Comparison of ENCODE assay signal across 8 cellular contexts in genomic region chr2:10079931-10080535, GRCh38. TPM values are rescaled to one million over a fixed set of nuclear protein-coding genes. Genes with fewer than 3 reads are reported as not detected.
DNase-seq lines count a peak whose midpoint lies in the region; ATAC-seq and TF ChIP-seq lines count a peak whose summit lies in the region.

A gene with protein sequence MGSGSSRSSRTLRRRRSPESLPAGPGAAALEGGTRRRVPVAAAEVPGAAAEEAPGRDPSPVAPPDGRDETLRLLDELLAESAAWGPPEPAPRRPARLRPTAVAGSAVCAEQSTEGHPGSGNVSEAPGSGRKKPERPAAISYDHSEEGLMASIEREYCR (minus strand): TSS chr2:10080411. CDS start chr2:10080223, 188 bp downstream.

- no peaks in the 10 kb centered on the region for H3K36me3 ChIP-seq in adipocyte (ENCODE audit: control insufficient read depth, insufficient read depth, low read length, severe bottlenecking)
- H3K36me3 ChIP-seq in smooth muscle cell (ENCODE audit: low read depth): no peaks in the 10 kb centered on the region

- H3K79me2 ChIP-seq in smooth muscle cell (ENCODE audit: low read depth): no peaks in the 10 kb centered on the region

- WGBS in smooth muscle cell (ENCODE audit: low lambda C conversion rate): 0% methylated on average over 6 of the region's 88 CpGs

- peaks cover 1% of the 10 kb centered on the region for H3K9me3 ChIP-seq in adipocyte (ENCODE audit: control insufficient read depth, low read length)
- no peaks in the 10 kb centered on the region for H3K9me3 ChIP-seq in smooth muscle cell (replicated peaks; ENCODE audit: low read depth)

- H4K20me1 ChIP-seq in smooth muscle cell (ENCODE audit: low read depth): no peaks in the 10 kb centered on the region

- H3K9ac ChIP-seq in adipocyte (ENCODE audit: low read length) (peak within 1 kb of the TSS; percentile 2), smooth muscle cell (ENCODE audit: low read depth) (no peak within 1 kb of the TSS)

- peak; percentile 3 for TF ChIP-seq CTCF in smooth muscle cell (IDR thresholded peaks at IDR 0.05; ENCODE audit: borderline replicate concordance, insufficient read depth, poor library complexity, severe bottlenecking)

- H2AFZ ChIP-seq in smooth muscle cell (ENCODE audit: low read depth): peak within 1 kb of the TSS; percentile 78

- peaks cover 8% of the 10 kb centered on the region for H3F3A ChIP-seq in smooth muscle cell (ENCODE audit: low read depth)

- H3K4me3 ChIP-seq in adipocyte (ENCODE audit: low read length) (peak within 1 kb of the TSS; percentile 74), iPS-11a (ENCODE audit: low read depth, low read length) (peak within 1 kb of the TSS; percentile 37), smooth muscle cell (peak within 1 kb of the TSS; percentile 74)

- peak; percentile 36 for ATAC-seq in GM18502 (IDR thresholded peaks at IDR 0.05; ENCODE audit: poor library complexity, unreplicated experiment)
- peak; percentile 31 for ATAC-seq in HG03442 (IDR thresholded peaks at IDR 0.05; ENCODE audit: unreplicated experiment)

- peaks cover 53% of the 10 kb centered on the region for H3K27me3 ChIP-seq in adipocyte (replicated peaks; ENCODE audit: control insufficient read depth, insufficient read depth, low read length)
- H3K27me3 ChIP-seq in smooth muscle cell (ENCODE audit: low read depth): peaks cover 50% of the 10 kb centered on the region

- peak; percentile 59 for DNase-seq in AG08395 (ENCODE audit: low spot score)
- peak; percentile 67 for DNase-seq in adipocyte (ENCODE audit: low read depth)
- peak; percentile 42 for DNase-seq in smooth muscle cell (lab: John Stamatoyannopoulos, UW; ENCODE audit: unreplicated experiment)
- no peak for DNase-seq in activated effector memory CD4-positive, alpha-beta T cell treated with anti-CD3 and anti-CD28 coated beads, Interleukin-2, amount 50 U/mL, for 16 hours
- no peak for DNase-seq in midbrain (lab: John Stamatoyannopoulos, UW)

- H3K4me2 ChIP-seq in smooth muscle cell: peak within 1 kb of the TSS; percentile 92

- peak within 1 kb of the TSS; percentile 19 for H3K27ac ChIP-seq in smooth muscle cell (ENCODE audit: low read depth)

- peaks cover 7% of the 10 kb centered on the region for H3K4me1 ChIP-seq in adipocyte (ENCODE audit: control insufficient read depth, insufficient read depth, low read length)
- H3K4me1 ChIP-seq in smooth muscle cell (ENCODE audit: low read depth): no peaks in the 10 kb centered on the region

RNA-seq across cellular contexts. Expression of the gene that starts here (rescaled TPM):
- total RNA-seq in smooth muscle cell: 2.3 and 3.9 TPM in 2 replicates
- 9.9 and 11.5 TPM in 2 replicates for polyA plus RNA-seq in smooth muscle cell

Comparison
In these comparisons a context has a peak if more than half of its experiments do, and no peak if none do; other contexts are left out.
1. DNase-seq: peak in AG08395 (single experiment), adipocyte (single experiment) and smooth muscle cell (single experiment); none in activated effector memory CD4-positive, alpha-beta T cell treated with anti-CD3 and anti-CD28 coated beads, Interleukin-2, amount 50 U/mL, for 16 hours (single experiment) and midbrain (single experiment).
2. Peak in every context shown above with its lines, with median percentiles within 50 percentile points of each other: H3K4me3 ChIP-seq.